In the genomic region with DNA sequence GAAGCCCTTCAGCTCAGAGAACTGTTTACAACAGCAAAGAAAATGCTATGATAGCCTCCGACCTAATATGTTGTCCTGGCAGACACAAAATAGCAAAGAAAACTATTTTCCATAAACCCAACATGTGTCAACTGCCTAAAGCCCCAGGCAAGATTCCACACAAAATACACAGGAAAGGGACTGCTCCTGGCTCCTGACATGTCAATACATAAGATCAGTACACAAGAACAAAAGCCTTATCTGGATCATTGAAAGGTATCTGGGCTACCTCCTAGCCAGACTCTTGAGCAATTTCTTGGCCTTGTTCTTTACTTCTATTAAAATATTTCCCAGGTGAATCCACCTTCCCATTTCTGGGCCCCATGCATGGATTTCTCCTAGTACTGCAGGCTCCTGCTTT, we compare ENCODE assay signal across 39 cellular contexts.
"Had no signal": no experiment of that assay in that cellular context is flagged by ENCODE, and none has a peak within 500 bp of the region (broad histone marks: within the 10 kb centered on the region; RNA-seq: fewer than 3 reads in every experiment).

No MANE protein-coding gene starts in this region.

- FAIRE-seq: astrocyte had no signal

- H3K27ac ChIP-seq: adrenal gland, ascending aorta, body of pancreas, brain microvascular endothelial cell, breast epithelium, cardiac muscle cell had no signal

- H3K9me3 ChIP-seq: adrenal gland, ascending aorta, body of pancreas, breast epithelium had no signal

- ATAC-seq: activated naive CD4-positive, alpha-beta T cell treated with anti-CD3 and anti-CD28 coated beads, Interleukin-2, amount 50 U/mL, for 72 hours; activated naive CD8-positive, alpha-beta T cell treated with anti-CD3 and anti-CD28 coated beads, Interleukin-2, amount 50 U/mL, for 24 hours; activated T-cell treated with anti-CD3 and anti-CD28 coated beads, Interleukin-2, amount 50 U/mL, for 4 hours; activated T-cell treated with anti-CD3 and anti-CD28 coated beads, Interleukin-2, amount 50 U/mL, for 72 hours; activated T-helper 17 cell treated with anti-CD3 and anti-CD28 coated beads, Interleukin-2, amount 50 U/mL, for 72 hours; body of pancreas had no signal

- H3K27ac Mint-ChIP-seq: activated naive CD4-positive, alpha-beta T cell treated with anti-CD3 and anti-CD28 coated beads for 36 hours; activated naive CD4-positive, alpha-beta T cell treated with anti-CD3 and anti-CD28 coated beads, Interleukin-2, amount 10 ng/mL, durations not matched to agents 7 days and 5 days; activated naive CD4-positive, alpha-beta T cell treated with anti-CD3 and anti-CD28 coated beads, Interleukin-2, amount 50 U/mL, for 24 hours; activated naive CD4-positive, alpha-beta T cell treated with anti-CD3 and anti-CD28 coated beads, Interleukin-2, amount 50 U/mL, for 72 hours; activated naive CD8-positive, alpha-beta T cell; activated naive CD8-positive, alpha-beta T cell treated with anti-CD3 and anti-CD28 coated beads for 36 hours; activated naive CD8-positive, alpha-beta T cell treated with anti-CD3 and anti-CD28 coated beads, Interleukin-2, amount 10 ng/mL, durations not matched to agents 7 days and 5 days; activated naive CD8-positive, alpha-beta T cell treated with anti-CD3 and anti-CD28 coated beads, Interleukin-2, amount 50 U/mL, for 24 hours; activated T-cell treated with anti-CD3 and anti-CD28 coated beads, Interleukin-2, amount 50 U/mL, for 24 hours; activated T-cell treated with anti-CD3 and anti-CD28 coated beads, Interleukin-2, amount 50 U/mL, for 72 hours; activated T-helper 1 cell treated with anti-CD3 and anti-CD28 coated beads, Interleukin-12 subunit alpha, Interleukin-12 subunit beta, Interleukin-2, Interleukin-4 antibody, amounts not matched to agents 30 ng/mL and 10 ng/mL and 1 ng/mL, durations not matched to agents 14 hours and 24 hours and 36 hours; activated T-helper 17 cell treated with anti-CD3 and anti-CD28 coated beads, Interleukin-2, amount 50 U/mL, for 72 hours; activated T-helper 2 cell treated with anti-CD3 and anti-CD28 coated beads, Interferon-gamma antibody, Interleukin-2, Interleukin-4, amounts not matched to agents 10 μg/mL and 5 μg/mL and 100 μg/mL, durations not matched to agents 14 hours and 24 hours and 36 hours; brain had no signal

- H3K4me3 Mint-ChIP-seq: activated naive CD4-positive, alpha-beta T cell treated with anti-CD3 and anti-CD28 coated beads for 36 hours; activated naive CD4-positive, alpha-beta T cell treated with anti-CD3 and anti-CD28 coated beads, Interleukin-2, amount 10 ng/mL, durations not matched to agents 7 days and 5 days; activated naive CD4-positive, alpha-beta T cell treated with anti-CD3 and anti-CD28 coated beads, Interleukin-2, amount 50 U/mL, for 24 hours; activated naive CD8-positive, alpha-beta T cell; activated naive CD8-positive, alpha-beta T cell treated with anti-CD3 and anti-CD28 coated beads for 36 hours; activated naive CD8-positive, alpha-beta T cell treated with anti-CD3 and anti-CD28 coated beads, Interleukin-2, amount 10 ng/mL, durations not matched to agents 7 days and 5 days; activated naive CD8-positive, alpha-beta T cell treated with anti-CD3 and anti-CD28 coated beads, Interleukin-2, amount 50 U/mL, for 24 hours; activated T-cell treated with anti-CD3 and anti-CD28 coated beads, Interleukin-2, amount 50 U/mL, for 24 hours; activated T-cell treated with anti-CD3 and anti-CD28 coated beads, Interleukin-2, amount 50 U/mL, for 4 hours; activated T-cell treated with anti-CD3 and anti-CD28 coated beads, Interleukin-2, amount 50 U/mL, for 72 hours; activated T-helper 1 cell treated with anti-CD3 and anti-CD28 coated beads, Interleukin-12 subunit alpha, Interleukin-12 subunit beta, Interleukin-2, Interleukin-4 antibody, amounts not matched to agents 30 ng/mL and 10 ng/mL and 1 ng/mL, durations not matched to agents 14 hours and 24 hours and 36 hours; activated T-helper 17 cell treated with anti-CD3 and anti-CD28 coated beads, Interleukin-2, amount 50 U/mL, for 72 hours; brain; central memory CD8-positive, alpha-beta T cell had no signal

- H3K27me3 Mint-ChIP-seq: activated naive CD4-positive, alpha-beta T cell treated with anti-CD3 and anti-CD28 coated beads, Interleukin-2, amount 10 ng/mL, durations not matched to agents 7 days and 5 days; activated naive CD4-positive, alpha-beta T cell treated with anti-CD3 and anti-CD28 coated beads, Interleukin-2, amount 50 U/mL, for 24 hours; activated naive CD8-positive, alpha-beta T cell; activated naive CD8-positive, alpha-beta T cell treated with anti-CD3 and anti-CD28 coated beads for 36 hours; activated naive CD8-positive, alpha-beta T cell treated with anti-CD3 and anti-CD28 coated beads, Interleukin-2, amount 50 U/mL, for 24 hours; brain had no signal

- H3K4me1 ChIP-seq: adrenal gland, ascending aorta, body of pancreas, breast epithelium had no signal

- H3K4me1 Mint-ChIP-seq: activated T-helper 17 cell treated with anti-CD3 and anti-CD28 coated beads, Interleukin-2, amount 50 U/mL, for 72 hours; central memory CD8-positive, alpha-beta T cell had no signal

- H3K36me3 ChIP-seq: adrenal gland, ascending aorta, brain microvascular endothelial cell, breast epithelium, cardiac muscle cell had no signal

- H3K36me3 Mint-ChIP-seq: activated naive CD4-positive, alpha-beta T cell treated with anti-CD3 and anti-CD28 coated beads, Interleukin-2, amount 10 ng/mL, durations not matched to agents 7 days and 5 days; activated naive CD8-positive, alpha-beta T cell; activated naive CD8-positive, alpha-beta T cell treated with anti-CD3 and anti-CD28 coated beads for 36 hours; activated naive CD8-positive, alpha-beta T cell treated with anti-CD3 and anti-CD28 coated beads, Interleukin-2, amount 10 ng/mL, durations not matched to agents 7 days and 5 days; brain had no signal

- H3K9me3 Mint-ChIP-seq: activated naive CD4-positive, alpha-beta T cell treated with anti-CD3 and anti-CD28 coated beads for 36 hours; activated naive CD4-positive, alpha-beta T cell treated with anti-CD3 and anti-CD28 coated beads, Interleukin-2, amount 10 ng/mL, durations not matched to agents 7 days and 5 days; activated naive CD4-positive, alpha-beta T cell treated with anti-CD3 and anti-CD28 coated beads, Interleukin-2, amount 50 U/mL, for 24 hours; activated naive CD8-positive, alpha-beta T cell treated with anti-CD3 and anti-CD28 coated beads for 36 hours; activated naive CD8-positive, alpha-beta T cell treated with anti-CD3 and anti-CD28 coated beads, Interleukin-2, amount 50 U/mL, for 24 hours; activated T-cell treated with anti-CD3 and anti-CD28 coated beads, Interleukin-2, amount 50 U/mL, for 24 hours; activated T-cell treated with anti-CD3 and anti-CD28 coated beads, Interleukin-2, amount 50 U/mL, for 4 hours; activated T-cell treated with anti-CD3 and anti-CD28 coated beads, Interleukin-2, amount 50 U/mL, for 72 hours; activated T-helper 1 cell treated with anti-CD3 and anti-CD28 coated beads, Interleukin-12 subunit alpha, Interleukin-12 subunit beta, Interleukin-2, Interleukin-4 antibody, amounts not matched to agents 30 ng/mL and 10 ng/mL and 1 ng/mL, durations not matched to agents 14 hours and 24 hours and 36 hours; activated T-helper 17 cell treated with anti-CD3 and anti-CD28 coated beads, Interleukin-2, amount 50 U/mL, for 72 hours; activated T-helper 2 cell treated with anti-CD3 and anti-CD28 coated beads, Interferon-gamma antibody, Interleukin-2, Interleukin-4, amounts not matched to agents 10 μg/mL and 5 μg/mL and 100 μg/mL, durations not matched to agents 14 hours and 24 hours and 36 hours; central memory CD8-positive, alpha-beta T cell had no signal

- DNase-seq: activated effector memory CD4-positive, alpha-beta T cell treated with anti-CD3 and anti-CD28 coated beads, Interleukin-2, amount 50 U/mL, for 16 hours; activated effector memory CD4-positive, alpha-beta T cell treated with Interleukin-2 at 50 U/mL for 16 hours; activated gamma-delta T cell; activated gamma-delta T cell treated with Interleukin-2 at 50 U/mL for 16 hours; activated naive CD4-positive, alpha-beta T cell; activated naive CD4-positive, alpha-beta T cell treated with anti-CD3 and anti-CD28 coated beads for 36 hours; activated naive CD4-positive, alpha-beta T cell treated with anti-CD3 and anti-CD28 coated beads, Interleukin-2, amount 10 ng/mL, durations not matched to agents 7 days and 5 days; activated naive CD4-positive, alpha-beta T cell treated with anti-CD3 and anti-CD28 coated beads, Interleukin-2, amount 50 U/mL, for 16 hours; activated naive CD4-positive, alpha-beta T cell treated with Interleukin-2 at 50 U/mL for 16 hours; activated naive CD8-positive, alpha-beta T cell treated with anti-CD3 and anti-CD28 coated beads for 36 hours; activated naive CD8-positive, alpha-beta T cell treated with anti-CD3 and anti-CD28 coated beads, Interleukin-2, amount 10 ng/mL, durations not matched to agents 7 days and 5 days; activated naive CD8-positive, alpha-beta T cell treated with anti-CD3 and anti-CD28 coated beads, Interleukin-2, amount 50 U/mL, for 24 hours; activated T-cell treated with anti-CD3 and anti-CD28 coated beads for 4 hours; activated T-cell treated with anti-CD3 and anti-CD28 coated beads, Interleukin-2, amount 50 U/mL, for 1 hour; activated T-cell treated with anti-CD3 and anti-CD28 coated beads, Interleukin-2, amount 50 U/mL, for 24 hours; activated T-cell treated with anti-CD3 and anti-CD28 coated beads, Interleukin-2, amount 50 U/mL, for 4 hours; activated T-cell treated with anti-CD3 and anti-CD28 coated beads, Interleukin-2, amount 50 U/mL, for 48 hours; activated T-cell treated with anti-CD3 and anti-CD28 coated beads, Interleukin-2, amount 50 U/mL, for 72 hours; adrenal gland; amniotic stem cell; anterior cingulate cortex; aorta; body of pancreas; brain microvascular endothelial cell; caudate nucleus; central memory CD4-positive, alpha-beta T cell; cerebellar nuclear complex had no signal

- H3K4me3 ChIP-seq: adrenal gland, ascending aorta, body of pancreas, breast epithelium, cardiac muscle cell had no signal

- H3K27me3 ChIP-seq: adrenal gland, ascending aorta, body of pancreas, brain microvascular endothelial cell, breast epithelium, cardiac muscle cell had no signal
